14 cellular contexts compared by ENCODE assay signal in genomic region chr4:78439328-78439727, GRCh38.
A peak's percentile ranks its signal among the peaks of the same experiment; 100 is the strongest.
DNase-seq lines count a peak whose midpoint lies in the region; ATAC-seq, FAIRE-seq and TF ChIP-seq lines count a peak whose summit lies in the region.
"Had no signal": no experiment of that assay in that cellular context is flagged by ENCODE, and none has a peak within 500 bp of the region (broad histone marks: within the 10 kb centered on the region; RNA-seq: fewer than 3 reads in every experiment).

No MANE protein-coding gene starts in this region.

- H3K27me3 ChIP-seq in body of pancreas (no peaks in the 10 kb centered on the region), pancreas (no peaks in the 10 kb centered on the region)
- H3K27me3 ChIP-seq: SJSA1 had no signal

- DNase-seq in EH (ENCODE audit: low read depth) (peak; percentile 7), LoVo (ENCODE audit: low spot score) (peak; percentile 14), body of pancreas (peak in 2 of 4 donors; percentile 16 to 20), pancreas (no peak), posterior cingulate gyrus (no peak), left lobe of liver (ENCODE audit: low spot score) (no peak)
- DNase-seq in stimulated activated CD4-positive, alpha-beta T cell treated with anti-CD3 and anti-CD28 coated beads, Interleukin-4, amount 100 ng/mL, for 4 hours, result no peak
- DNase-seq: Caco-2, DND-41, H7, NCI-H1417, NCI-H2029 treated with DMSO at 0.1 percent for 48 hours, NCI-H510A treated with DMSO at 0.1 percent for 48 hours had no signal

- H3K9me3 ChIP-seq in body of pancreas (no peaks in the 10 kb centered on the region), pancreas (no peaks in the 10 kb centered on the region)
- H3K9me3 ChIP-seq: Caco-2, SJSA1 had no signal

- TF ChIP-seq POLR2A in body of pancreas (IDR thresholded peaks at IDR 0.05), result no peak

- intact Hi-C loops in body of pancreas (cut with DNase I) (no loop called here), pancreas (cut with DNase I) (no loop called here), posterior cingulate gyrus (cut with DNase I) (no loop called here)

- no peaks in the 10 kb centered on the region for H3K4me1 ChIP-seq in body of pancreas
- H3K4me1 ChIP-seq in pancreas, result no peaks in the 10 kb centered on the region
- H3K4me1 ChIP-seq: Caco-2, SJSA1 had no signal

- H3K27ac ChIP-seq in body of pancreas (no peak overlapping the region), pancreas (no peak overlapping the region)
- H3K27ac ChIP-seq: SJSA1 had no signal

- WGBS in body of pancreas, 2 donors, result 14 to 15% methylated on average over 2 of the region's 2 CpGs
- 16 to 24% methylated on average over 2 of the region's 2 CpGs for WGBS in pancreas, 2 donors

- H3K36me3 ChIP-seq in body of pancreas (replicated peaks in 1 of 2; ENCODE audit: insufficient read depth in 1 of 2, low read depth in 2 of 2) (no peaks in the 10 kb centered on the region), pancreas (no peaks in the 10 kb centered on the region)
- H3K36me3 ChIP-seq: SJSA1 had no signal

- peak; percentile 52 for ATAC-seq in body of pancreas
- peak in 3 of 4 donors; percentile 51 to 77 (median 69) for ATAC-seq in pancreas
- no peak for ATAC-seq in left lobe of liver

- H3K4me3 ChIP-seq in body of pancreas (no peak overlapping the region), pancreas (no peak overlapping the region)
- H3K4me3 ChIP-seq: SJSA1 had no signal

- FAIRE-seq in pancreas (lab: Jason Lieb, UNC), result no peak

- TF ChIP-seq CTCF in body of pancreas (IDR thresholded peaks at IDR 0.05), result no peak
- TF ChIP-seq CTCF in pancreas (IDR thresholded peaks at IDR 0.05), result no peak

Comparison
In these comparisons a context has a peak if more than half of its experiments do, and no peak if none do; other contexts are left out.
1. DNase-seq: peak in EH (single experiment) and LoVo (single experiment); none in pancreas (0 of 6), posterior cingulate gyrus (0 of 10), stimulated activated CD4-positive, alpha-beta T cell treated with anti-CD3 and anti-CD28 coated beads, Interleukin-4, amount 100 ng/mL, for 4 hours (0 of 2) and left lobe of liver (single experiment).